Comparison of ENCODE assay signal across 1 cellular context in the genomic region with DNA sequence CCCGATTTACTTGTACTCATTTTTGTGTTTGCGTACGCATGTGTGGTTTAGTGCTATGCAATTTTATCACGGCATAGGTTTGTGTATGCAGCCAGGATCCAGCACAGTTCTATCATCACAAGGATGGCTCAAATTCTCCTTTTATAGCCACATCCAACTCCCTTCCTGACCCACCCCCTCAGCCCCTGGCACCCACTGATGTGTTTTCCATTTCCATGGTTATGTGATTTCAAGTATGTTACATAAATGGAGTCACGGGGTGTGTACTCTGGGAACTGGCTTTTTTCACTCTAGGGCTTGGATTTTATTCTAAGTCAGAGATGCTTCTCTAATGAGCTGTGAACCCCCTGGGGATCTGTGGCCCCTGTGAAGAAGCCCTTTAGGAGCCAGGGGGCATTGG.
TF ChIP-seq lines count a peak whose summit lies in the region.

No MANE protein-coding gene starts in this region.

TF ChIP-seq in IMR-90, 13 proteins besides CTCF, POLR2A, EP300 and RAD21 (continued from another document):
- TF ChIP-seq MAZ (IDR thresholded peaks at IDR 0.05; ENCODE audit: borderline replicate concordance, low read depth, low read length) (peak; percentile 67; the same call in 1 of the 2 replicates), RCOR1 (IDR thresholded peaks at IDR 0.05; ENCODE audit: insufficient replicate concordance, low read length) (no peak), MXI1 (IDR thresholded peaks at IDR 0.05; ENCODE audit: borderline replicate concordance, low read depth, low read length) (no peak), CEBPB (IDR thresholded peaks at IDR 0.05; ENCODE audit: low read depth, low read length) (peak; percentile 49), BHLHE40 (IDR thresholded peaks at IDR 0.05; ENCODE audit: low read depth, low read length) (peak; percentile 35; the same call in 1 of the 2 replicates), RFX5 (IDR thresholded peaks at IDR 0.05; ENCODE audit: low read depth, low read length) (no peak; the same call in 1 of the 2 replicates), SMC3 (IDR thresholded peaks at IDR 0.05; ENCODE audit: low read depth, low read length) (no peak; the same call in 1 of the 2 replicates), MAFK (IDR thresholded peaks at IDR 0.05; ENCODE audit: low read depth, low read length) (peak; percentile 21; the same call in 1 of the 2 replicates), NFE2L2 (IDR thresholded peaks at IDR 0.05; ENCODE audit: low read depth, low read length) (no peak)
- TF ChIP-seq, protein P1, sequence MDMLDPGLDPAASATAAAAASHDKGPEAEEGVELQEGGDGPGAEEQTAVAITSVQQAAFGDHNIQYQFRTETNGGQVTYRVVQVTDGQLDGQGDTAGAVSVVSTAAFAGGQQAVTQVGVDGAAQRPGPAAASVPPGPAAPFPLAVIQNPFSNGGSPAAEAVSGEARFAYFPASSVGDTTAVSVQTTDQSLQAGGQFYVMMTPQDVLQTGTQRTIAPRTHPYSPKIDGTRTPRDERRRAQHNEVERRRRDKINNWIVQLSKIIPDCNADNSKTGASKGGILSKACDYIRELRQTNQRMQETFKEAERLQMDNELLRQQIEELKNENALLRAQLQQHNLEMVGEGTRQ (IDR thresholded peaks at IDR 0.05; ENCODE audit: low read depth, low read length), result peak; percentile 74
